ENCODE assay signal across 8 cellular contexts in genomic region chr11:95068549-95068948, GRCh38. TPM values are rescaled to one million over a fixed set of nuclear protein-coding genes. Genes with fewer than 3 reads are reported as not detected.
DNase-seq lines count a peak whose midpoint lies in the region; FAIRE-seq and TF ChIP-seq lines count a peak whose summit lies in the region.

No MANE protein-coding gene starts in this region.

- peaks cover 25% of the 10 kb centered on the region for H3K79me2 ChIP-seq in osteoblast (ENCODE audit: insufficient read depth, low read length)

- peak overlapping the region; percentile 99 for H3K4me3 Mint-ChIP-seq in type B pancreatic cell

- H4K20me1 ChIP-seq in osteoblast (ENCODE audit: insufficient read depth, low read length), result no peaks in the 10 kb centered on the region

- peak; percentile 79 for TF ChIP-seq POLR2A in Raji (IDR thresholded peaks at IDR 0.05; ENCODE audit: insufficient read depth, low read depth, low read length)

- peak; percentile 5 for DNase-seq in GOT3 (lab: John Stamatoyannopoulos, UW)
- peak; percentile 94 for DNase-seq in LHCN-M2 (ENCODE audit: low read depth)
- peak; percentile 70 for DNase-seq in activated naive CD4-positive, alpha-beta T cell treated with Interleukin-2 at 50 U/mL for 16 hours
- DNase-seq in germinal center (ENCODE audit: low spot score), result peak; percentile 64
- peak; percentile 84 for DNase-seq in osteoblast (ENCODE audit: insufficient read length, low spot score, missing footprints)
- no peak for DNase-seq in type B pancreatic cell (ENCODE audit: extremely low spot score, unreplicated experiment)

- H3K27ac ChIP-seq in osteoblast (ENCODE audit: low read depth, low read length), result peak overlapping the region; percentile 76

- no peak overlapping the region for H2AFZ ChIP-seq in osteoblast (ENCODE audit: low read length)

- H3K36me3 ChIP-seq in osteoblast (ENCODE audit: insufficient read depth, low read length), result no peaks in the 10 kb centered on the region

- no peaks in the 10 kb centered on the region for H3K9me3 Mint-ChIP-seq in type B pancreatic cell

- H3K4me1 Mint-ChIP-seq in type B pancreatic cell (ENCODE audit: unreplicated experiment), result peaks cover 15% of the 10 kb centered on the region

- H3K27me3 ChIP-seq in osteoblast (ENCODE audit: insufficient read depth, low read length), result no peaks in the 10 kb centered on the region

- no peaks in the 10 kb centered on the region for H3K27me3 Mint-ChIP-seq in type B pancreatic cell

- H3K9me3 ChIP-seq in osteoblast (ENCODE audit: low read depth, low read length), result no peaks in the 10 kb centered on the region

- TF ChIP-seq CTCF in osteoblast (IDR thresholded peaks at IDR 0.05; ENCODE audit: extremely low read depth, low read depth, low read length), result no peak
- TF ChIP-seq CTCF in type B pancreatic cell (conservative IDR thresholded peaks at IDR 0.05), result no peak

- H3K36me3 Mint-ChIP-seq in type B pancreatic cell, result peaks cover 14% of the 10 kb centered on the region

- peak overlapping the region; percentile 88 for H3K4me3 ChIP-seq in osteoblast (ENCODE audit: insufficient read depth, low read length)

- H3K4me2 ChIP-seq in osteoblast (ENCODE audit: insufficient read depth, low read length), result peak overlapping the region; percentile 85

- H3K27ac Mint-ChIP-seq in type B pancreatic cell, result peak overlapping the region; percentile 99

- H3K4me1 ChIP-seq in osteoblast (ENCODE audit: insufficient read depth, low read length), result peaks cover 14% of the 10 kb centered on the region

- FAIRE-seq in G401.6 (lab: Jason Lieb, UNC), result peak; percentile 96

RNA-seq across cellular contexts. Expression of gene SRSF8, which starts 1.8 kb away (rescaled TPM):
- total RNA-seq in LHCN-M2 (2014; rRNA removed) (16.2 and 17.0 TPM in 2 replicates), osteoblast (20.6 and 22.1 TPM in 2 replicates), type B pancreatic cell (ENCODE audit: low replicate concordance) (43.7 and 68.9 TPM in 2 replicates)
- polyA plus RNA-seq in LHCN-M2 (2012), result 11.3 TPM

RNA-seq across cellular contexts. Expression of gene KDM4F, which starts 19.3 kb away (rescaled TPM):
- total RNA-seq in LHCN-M2 (2014; rRNA removed) (not detected in 2 replicates), osteoblast (under 0.01 TPM in 1 of 2 replicates, not detected in the other), type B pancreatic cell (ENCODE audit: low replicate concordance) (not detected in 2 replicates)
- polyA plus RNA-seq in LHCN-M2 (2012), result not detected

RNA-seq across cellular contexts. Expression of gene ENDOD1, which starts 21.1 kb away (rescaled TPM):
- total RNA-seq in LHCN-M2 (2014; rRNA removed) (26.8 and 30.0 TPM in 2 replicates), osteoblast (43.0 and 44.2 TPM in 2 replicates), type B pancreatic cell (ENCODE audit: low replicate concordance) (12.0 and 23.6 TPM in 2 replicates)
- polyA plus RNA-seq in LHCN-M2 (2012), result 12.0 TPM

RNA-seq across cellular contexts. Expression of gene KDM4E, which starts 43.5 kb away (rescaled TPM):
- total RNA-seq in LHCN-M2 (2014; rRNA removed) (not detected in 2 replicates), osteoblast (not detected in 2 replicates), type B pancreatic cell (ENCODE audit: low replicate concordance) (not detected in 2 replicates)
- polyA plus RNA-seq in LHCN-M2 (2012), result not detected
